23 cellular contexts compared by ENCODE assay signal in the genomic region with DNA sequence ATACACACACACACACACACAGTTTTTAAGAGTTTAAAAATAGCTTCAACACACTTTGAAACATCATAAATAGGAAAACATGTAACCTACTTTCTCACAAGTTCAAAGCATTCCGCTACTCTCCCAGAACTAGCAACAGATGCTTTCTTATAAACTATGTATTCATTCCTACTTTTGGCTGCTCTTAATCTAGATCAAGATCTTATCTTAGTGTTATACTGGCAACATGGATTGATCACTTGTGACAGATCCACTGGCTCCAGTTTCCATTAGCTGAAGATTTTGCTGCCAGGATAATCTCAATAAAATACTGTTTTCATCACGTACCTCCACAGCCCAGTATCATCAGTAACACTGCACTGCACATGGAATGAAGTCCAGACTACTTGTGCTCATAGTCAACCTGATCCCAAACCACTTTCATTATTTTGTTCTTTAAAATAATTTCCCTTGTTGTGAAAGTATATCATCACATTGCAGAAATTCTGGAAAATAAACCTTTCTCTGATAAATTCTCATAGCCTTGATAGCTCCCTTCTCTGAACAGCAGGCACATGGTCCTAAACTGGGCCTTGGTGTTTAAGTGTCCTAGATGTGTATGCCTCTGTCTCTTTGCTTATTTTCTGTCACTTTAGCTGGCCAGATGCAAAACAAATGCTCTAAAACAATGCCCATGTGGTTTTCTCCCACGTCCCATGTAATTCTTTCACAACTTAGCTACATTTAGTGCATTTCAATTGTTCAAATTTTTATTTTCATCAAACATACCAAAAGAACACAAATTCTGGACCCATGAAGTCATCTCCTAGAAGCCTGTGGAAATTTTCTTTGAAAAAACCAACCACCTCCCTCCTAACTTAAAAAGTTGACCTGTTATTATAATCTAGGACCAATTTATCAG.
DNase-seq lines count a peak whose midpoint lies in the region; ATAC-seq and TF ChIP-seq lines count a peak whose summit lies in the region.
"Had no signal": no experiment of that assay in that cellular context is flagged by ENCODE, and none has a peak within 500 bp of the region (broad histone marks: within the 10 kb centered on the region; RNA-seq: fewer than 3 reads in every experiment).

No MANE protein-coding gene starts in this region.

- no peaks in the 10 kb centered on the region for H3K36me3 Mint-ChIP-seq in activated CD8-positive, alpha-beta T cell treated with anti-CD3 and anti-CD28 coated beads, Interleukin-2, amount 10 ng/mL, durations not matched to agents 7 days and 5 days (ENCODE audit: low read depth)
- H3K36me3 Mint-ChIP-seq: CD8-positive, alpha-beta T cell had no signal

- no peaks in the 10 kb centered on the region for H3K27me3 ChIP-seq in SK-N-SH (ENCODE audit: insufficient read depth)
- H3K27me3 ChIP-seq: SJSA1 had no signal

- no peaks in the 10 kb centered on the region for H3K9me3 Mint-ChIP-seq in activated CD8-positive, alpha-beta T cell treated with anti-CD3 and anti-CD28 coated beads, Interleukin-2, amount 10 ng/mL, durations not matched to agents 7 days and 5 days (ENCODE audit: insufficient read depth)

- peak in 1 of 2 experiments; percentile 33; a peak in 1 of 4 replicates for TF ChIP-seq EP300 in SK-N-SH (IDR thresholded peaks at IDR 0.05; ENCODE audit: borderline replicate concordance in 1 of 2, low read depth in 1 of 2, low read length in 1 of 2)

- no peak overlapping the region for H3K4me3 Mint-ChIP-seq in activated CD8-positive, alpha-beta T cell treated with anti-CD3 and anti-CD28 coated beads, Interleukin-2, amount 10 ng/mL, durations not matched to agents 7 days and 5 days
- H3K4me3 Mint-ChIP-seq: CD8-positive, alpha-beta T cell had no signal

- H2AFZ ChIP-seq in SK-N-SH (ENCODE audit: low read depth), result no peak overlapping the region; the same call in 1 of the 2 replicates

- H3K9me2 ChIP-seq in SK-N-SH, result no peaks in the 10 kb centered on the region

- no peaks in the 10 kb centered on the region for H3K36me3 ChIP-seq in SK-N-SH (replicated peaks in 1 of 2; ENCODE audit: control insufficient read depth in 1 of 2, insufficient read depth in 2 of 2, low read length in 1 of 2)
- H3K36me3 ChIP-seq: SJSA1 had no signal

- H3K27me3 Mint-ChIP-seq in activated CD8-positive, alpha-beta T cell treated with anti-CD3 and anti-CD28 coated beads, Interleukin-2, amount 10 ng/mL, durations not matched to agents 7 days and 5 days (ENCODE audit: low read depth), result no peaks in the 10 kb centered on the region

- H3K27ac ChIP-seq in SK-N-SH (ENCODE audit: low read depth in 2 of 2, low read length in 1 of 2), result peak overlapping the region in 1 of 2 experiments; percentile 34; a peak in 2 of 4 replicates
- H3K27ac ChIP-seq: HL-60, SJSA1 had no signal

- H3K4me2 ChIP-seq in SK-N-SH, result no peak overlapping the region

- H3K27ac Mint-ChIP-seq in activated CD8-positive, alpha-beta T cell treated with anti-CD3 and anti-CD28 coated beads, Interleukin-2, amount 10 ng/mL, durations not matched to agents 7 days and 5 days, result no peak overlapping the region
- H3K27ac Mint-ChIP-seq: CD8-positive, alpha-beta T cell had no signal

- no peaks in the 10 kb centered on the region for H3K4me1 Mint-ChIP-seq in activated CD8-positive, alpha-beta T cell treated with anti-CD3 and anti-CD28 coated beads, Interleukin-2, amount 10 ng/mL, durations not matched to agents 7 days and 5 days (ENCODE audit: low read depth)

- TF ChIP-seq CTCF in SK-N-SH (IDR thresholded peaks at IDR 0.05) (no peak), fibroblast of the aortic adventitia (IDR thresholded peaks at IDR 0.05; ENCODE audit: insufficient read depth, low read length) (no peak), GM10266 (IDR thresholded peaks at IDR 0.05; ENCODE audit: control insufficient read depth, insufficient read depth, low read depth, missing control alignments) (no peak)

- no peaks in the 10 kb centered on the region for H3K79me2 ChIP-seq in SK-N-SH (ENCODE audit: insufficient read depth)

- no peaks in the 10 kb centered on the region for H4K20me1 ChIP-seq in SK-N-SH (ENCODE audit: insufficient read depth)

- DNase-seq in GM03348 (ENCODE audit: low spot score) (peak; percentile 7), SK-N-SH (no peak), fibroblast of the aortic adventitia (ENCODE audit: low read depth) (peak; percentile 7), GM10266 (ENCODE audit: extremely low spot score) (no peak), SKM-1 (lab: John Stamatoyannopoulos, UW; ENCODE audit: unreplicated experiment) (no peak)
- DNase-seq in activated CD8-positive, alpha-beta T cell treated with anti-CD3 and anti-CD28 coated beads, Interleukin-2, amount 10 ng/mL, durations not matched to agents 7 days and 5 days, result no peak
- DNase-seq in effector CD4-positive, alpha-beta T cell, result no peak
- DNase-seq: C1 segment of cervical spinal cord; CD8-positive, alpha-beta T cell; DMS153; MM.1S; NCI-H1092; NCI-H1436; NCI-H187 treated with DMSO at 0.1 percent for 48 hours; NCI-H2107; NCI-H446 treated with DMSO at 0.1 percent for 48 hours; NCI-H526 treated with DMSO at 0.1 percent for 48 hours; OCI-M1 had no signal

- no peak for ATAC-seq in activated CD8-positive, alpha-beta T cell treated with anti-CD3 and anti-CD28 coated beads, Interleukin-2, amount 10 ng/mL, durations not matched to agents 7 days and 5 days
- ATAC-seq: CD8-positive, alpha-beta T cell; HepG2; K562; Right ventricle myocardium inferior had no signal

- no peak for TF ChIP-seq RAD21 in SK-N-SH (IDR thresholded peaks at IDR 0.05; ENCODE audit: low read length)

- H3K4me1 ChIP-seq in SK-N-SH (ENCODE audit: control insufficient read depth in 1 of 2, insufficient read depth in 2 of 2, low read depth in 1 of 2, low read length in 1 of 2), result peaks cover 0 to 3% of the 10 kb centered on the region in 2 experiments; a peak in 2 of 4 replicates
- H3K4me1 ChIP-seq: SJSA1 had no signal

- no peaks in the 10 kb centered on the region for H3K9me3 ChIP-seq in SK-N-SH
- H3K9me3 ChIP-seq: SJSA1 had no signal

- WGBS in SK-N-SH (ENCODE audit: low lambda C conversion rate), result 35% methylated on average over 3 of the region's 3 CpGs

- POLR2A ChIA-PET in SK-N-SH (lab: Yijun Ruan, JAX), result no interaction called here
- POLR2A ChIA-PET in activated CD8-positive, alpha-beta T cell treated with anti-CD3 and anti-CD28 coated beads, Interleukin-2, amount 10 ng/mL, durations not matched to agents 7 days and 5 days (lab: Charles Lee), result interaction anchor here (0.7 kb wide), 1 partner anchor 14 kb away, joined by 3 read pairs; no protein-coding TSS in a partner anchor

- CTCF ChIA-PET in SK-N-SH (lab: Yijun Ruan, JAX), result interaction anchor here (1.1 to 1.6 kb wide), 2 partner anchors 11 to 18 kb away, joined by 3 to 5 read pairs; no protein-coding TSS in a partner anchor
- CTCF ChIA-PET in activated CD8-positive, alpha-beta T cell treated with anti-CD3 and anti-CD28 coated beads, Interleukin-2, amount 10 ng/mL, durations not matched to agents 7 days and 5 days (lab: Charles Lee), result no interaction called here

- no peak overlapping the region for H3K9ac ChIP-seq in SK-N-SH

- H3F3A ChIP-seq in SK-N-SH (replicated peaks; ENCODE audit: insufficient read depth), result no peaks in the 10 kb centered on the region

- H3K4me3 ChIP-seq in SK-N-SH (ENCODE audit: low read depth in 2 of 2, low read length in 1 of 2) (no peak overlapping the region), fibroblast of the aortic adventitia (ENCODE audit: low read depth, low read length) (no peak overlapping the region)
- H3K4me3 ChIP-seq: K562, SJSA1 had no signal

TF ChIP-seq in SK-N-SH, 30 proteins besides CTCF, POLR2A, EP300 and RAD21:
- TF ChIP-seq FOXJ3 (CRISPR knock-in tag; IDR thresholded peaks at IDR 0.05) (no peak), MXI1 (IDR thresholded peaks at IDR 0.05; ENCODE audit: low read depth, low read length) (no peak), POLR2AphosphoS5 (IDR thresholded peaks at IDR 0.05; ENCODE audit: low read depth, low read length) (no peak), USF1 (IDR thresholded peaks at IDR 0.05; ENCODE audit: borderline replicate concordance, low read depth) (no peak), GABPA (IDR thresholded peaks at IDR 0.05; ENCODE audit: low read depth) (no peak), TCF12 (IDR thresholded peaks at IDR 0.05) (peak; percentile 83), GATA2 (CRISPR knock-in tag; IDR thresholded peaks at IDR 0.05) (no peak), JUND (IDR thresholded peaks at IDR 0.05) (0 out of 2 replicates have a peak, but pooled peaks have one; percentile 38), SMC3 (IDR thresholded peaks at IDR 0.05; ENCODE audit: low read depth, low read length) (no peak), ELF1 (IDR thresholded peaks at IDR 0.05) (no peak), MEF2A (IDR thresholded peaks at IDR 0.05; ENCODE audit: borderline replicate concordance, low read depth) (peak; percentile 44; the same call in 1 of the 2 replicates)
- TF ChIP-seq, protein P1, sequence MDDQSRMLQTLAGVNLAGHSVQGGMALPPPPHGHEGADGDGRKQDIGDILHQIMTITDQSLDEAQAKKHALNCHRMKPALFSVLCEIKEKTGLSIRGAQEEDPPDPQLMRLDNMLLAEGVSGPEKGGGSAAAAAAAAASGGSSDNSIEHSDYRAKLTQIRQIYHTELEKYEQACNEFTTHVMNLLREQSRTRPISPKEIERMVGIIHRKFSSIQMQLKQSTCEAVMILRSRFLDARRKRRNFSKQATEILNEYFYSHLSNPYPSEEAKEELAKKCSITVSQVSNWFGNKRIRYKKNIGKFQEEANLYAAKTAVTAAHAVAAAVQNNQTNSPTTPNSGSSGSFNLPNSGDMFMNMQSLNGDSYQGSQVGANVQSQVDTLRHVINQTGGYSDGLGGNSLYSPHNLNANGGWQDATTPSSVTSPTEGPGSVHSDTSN (IDR thresholded peaks at IDR 0.05), result peak; percentile 69

Comparison
In these comparisons a context has a peak if more than half of its experiments do, and no peak if none do; other contexts are left out.
1. DNase-seq: peak in GM03348 (single experiment) and fibroblast of the aortic adventitia (single experiment); none in SK-N-SH (single experiment), activated CD8-positive, alpha-beta T cell treated with anti-CD3 and anti-CD28 coated beads, Interleukin-2, amount 10 ng/mL, durations not matched to agents 7 days and 5 days (single experiment), effector CD4-positive, alpha-beta T cell (single experiment), GM10266 (single experiment) and SKM-1 (single experiment).